Comparison of ENCODE assay signal across 8 cellular contexts in the genomic region with DNA sequence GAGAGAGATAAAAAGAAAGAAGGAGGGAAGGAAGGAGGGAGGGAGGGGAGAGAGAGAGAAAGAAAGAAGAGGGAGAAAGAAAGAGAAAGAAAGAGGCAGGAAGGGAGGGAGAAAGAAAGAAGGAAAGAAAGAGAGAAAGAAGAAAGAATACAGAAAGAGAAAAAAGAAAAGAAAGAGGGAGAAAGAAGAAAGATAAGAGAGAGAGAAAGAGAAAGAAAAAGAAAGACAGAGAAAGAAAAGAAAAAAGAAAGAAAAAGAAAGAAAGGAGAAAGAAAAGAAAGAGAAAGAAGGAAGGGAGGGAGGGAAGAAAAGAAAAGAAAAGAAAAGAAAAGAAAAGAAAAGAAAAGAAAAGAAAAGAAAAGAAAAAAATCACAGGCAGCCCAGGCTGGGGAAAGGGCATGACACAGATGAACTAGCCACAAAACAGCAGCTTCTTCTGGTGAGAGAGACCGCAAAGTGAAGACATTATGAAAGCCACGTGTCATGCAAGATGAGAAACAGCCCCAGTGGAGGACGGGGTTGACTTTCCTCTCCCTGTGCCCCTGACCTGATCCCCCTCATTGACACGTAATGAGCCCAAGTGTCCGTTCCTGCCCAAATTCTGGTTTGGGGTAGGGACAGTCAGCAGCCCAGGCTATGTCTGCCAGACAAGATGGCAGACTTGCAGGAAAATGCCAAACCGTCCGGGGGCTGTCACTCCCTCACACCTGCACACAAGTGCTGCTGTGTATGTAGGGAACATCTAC.
A peak's percentile ranks its signal among the peaks of the same experiment; 100 is the strongest.
DNase-seq lines count a peak whose midpoint lies in the region; ATAC-seq lines count a peak whose summit lies in the region.
"Had no signal": no experiment of that assay in that cellular context is flagged by ENCODE, and none has a peak within 500 bp of the region (broad histone marks: within the 10 kb centered on the region; RNA-seq: fewer than 3 reads in every experiment).

No MANE protein-coding gene starts in this region.

- H3K36me3 Mint-ChIP-seq in activated naive CD8-positive, alpha-beta T cell treated with anti-CD3 and anti-CD28 coated beads for 36 hours: no peaks in the 10 kb centered on the region

- H3K27ac Mint-ChIP-seq in activated naive CD8-positive, alpha-beta T cell treated with anti-CD3 and anti-CD28 coated beads for 36 hours: no peak overlapping the region

- peaks cover 25% of the 10 kb centered on the region for H3K4me1 Mint-ChIP-seq in activated naive CD8-positive, alpha-beta T cell treated with anti-CD3 and anti-CD28 coated beads for 36 hours

- peak; percentile 55 for ATAC-seq in GM21515 (IDR thresholded peaks at IDR 0.05; ENCODE audit: unreplicated experiment)
- ATAC-seq in HG03108 (IDR thresholded peaks at IDR 0.05; ENCODE audit: unreplicated experiment): no peak
- ATAC-seq in HG03432 (IDR thresholded peaks at IDR 0.05; ENCODE audit: unreplicated experiment): no peak

- H3K4me3 Mint-ChIP-seq in activated naive CD8-positive, alpha-beta T cell treated with anti-CD3 and anti-CD28 coated beads for 36 hours: peak overlapping the region; percentile 63

- peaks cover 48% of the 10 kb centered on the region for H3K27me3 Mint-ChIP-seq in activated naive CD8-positive, alpha-beta T cell treated with anti-CD3 and anti-CD28 coated beads for 36 hours

- DNase-seq in T follicular helper cell (ENCODE audit: low read depth) (peak; percentile 13), cerebellum (ENCODE audit: low spot score) (no peak)
- DNase-seq in activated naive CD8-positive, alpha-beta T cell treated with anti-CD3 and anti-CD28 coated beads for 36 hours: peak; percentile 49
- DNase-seq in stimulated activated naive CD4-positive, alpha-beta T cell treated with Interleukin-2 at 50 U/mL for 16 hours (lab: John Stamatoyannopoulos, UW): peak; percentile 28
- DNase-seq: NCI-H2081 had no signal

- H3K9me3 Mint-ChIP-seq in activated naive CD8-positive, alpha-beta T cell treated with anti-CD3 and anti-CD28 coated beads for 36 hours: no peaks in the 10 kb centered on the region
